In genomic region chrX:1599791-1600405, GRCh38 we compare ENCODE assay signal across 22 cellular contexts. TPM values are rescaled to one million over a fixed set of nuclear protein-coding genes. Genes with fewer than 3 reads are reported as not detected.
DNase-seq lines count a peak whose midpoint lies in the region; TF ChIP-seq lines count a peak whose summit lies in the region.
"Had no signal": no experiment of that assay in that cellular context is flagged by ENCODE, and none has a peak within 500 bp of the region (broad histone marks: within the 10 kb centered on the region; RNA-seq: fewer than 3 reads in every experiment).

No MANE protein-coding gene starts in this region.

- H3K9me3 ChIP-seq in endodermal cell (ENCODE audit: control insufficient read depth, low read length) (peaks cover 5% of the 10 kb centered on the region), GM23248 (ENCODE audit: low read depth) (no peaks in the 10 kb centered on the region)
- H3K9me3 ChIP-seq: BE2C had no signal

- H2AFZ ChIP-seq in GM23248: no peak overlapping the region

- H3K4me2 ChIP-seq in GM23248 (ENCODE audit: unreplicated experiment): no peak overlapping the region

- 93 to 97% methylated on average over 12 to 36 of the region's 36 CpGs for WGBS in endodermal cell (ENCODE audit: insufficient coverage in 1 of 2, insufficient read length in 1 of 2), 2 experiments
- WGBS in GM23248 (ENCODE audit: low coverage in 1 of 2, low lambda C conversion rate in 2 of 2, missing lambda C conversion rate in 2 of 2), 2 experiments: 98 to 99% methylated on average over 28 to 34 of the region's 36 CpGs

- no peaks in the 10 kb centered on the region for H3K27me3 Mint-ChIP-seq in endodermal cell (ENCODE audit: insufficient read depth)
- no peaks in the 10 kb centered on the region for H3K27me3 Mint-ChIP-seq in Calu3 (ENCODE audit: unreplicated experiment)
- H3K27me3 Mint-ChIP-seq in endothelial cell (ENCODE audit: unreplicated experiment): peaks cover 20% of the 10 kb centered on the region

- H3K9ac ChIP-seq in endodermal cell (ENCODE audit: extremely low read depth, low read length, poor library complexity, severe bottlenecking): no peak overlapping the region
- H3K9ac ChIP-seq in GM23248: no peak overlapping the region

- H3K4me3 Mint-ChIP-seq in endodermal cell: no peak overlapping the region
- H3K4me3 Mint-ChIP-seq in Calu3 (ENCODE audit: low read depth, unreplicated experiment): no peak overlapping the region
- H3K4me3 Mint-ChIP-seq in endothelial cell (ENCODE audit: unreplicated experiment): no peak overlapping the region
- H3K4me3 Mint-ChIP-seq: CD8-positive, alpha-beta T cell had no signal

- in situ Hi-C loops in GM23248 (cut with MboI): no loop called here

- peaks cover 55% of the 10 kb centered on the region for H3K36me3 ChIP-seq in endodermal cell (ENCODE audit: control insufficient read depth, insufficient read depth, low read length)
- peaks cover 20% of the 10 kb centered on the region for H3K36me3 ChIP-seq in GM23248 (ENCODE audit: low read depth)

- DNase-seq in D341Med (ENCODE audit: low spot score) (peak; percentile 22), GM10266 (ENCODE audit: extremely low spot score) (peak; percentile 19), endodermal cell (peak; percentile 27), posterior vena cava (ENCODE audit: low spot score) (peak; percentile 57), GM23248 (no peak), Calu3 (no peak), 8988T (no peak), endothelial cell (ENCODE audit: low spot score) (no peak)
- DNase-seq: BE2C, DND-41, GDM1, HCEC 1CT, KBM-7, MV-4-11, NCI-H1417 treated with DMSO at 0.1 percent for 48 hours, NCI-H2029 treated with DMSO at 0.1 percent for 48 hours, NCI-H2171 treated with DMSO at 0.1 percent for 48 hours, NCI-H446 treated with DMSO at 0.1 percent for 48 hours, NCI-H774, PC-3, SW 1271 had no signal

- peaks cover 67% of the 10 kb centered on the region for H3K79me2 ChIP-seq in GM23248 (ENCODE audit: insufficient read depth)

- CTCF ChIA-PET in Calu3 (lab: Charles Lee): no interaction called here

- H3K9me2 ChIP-seq in GM23248 (ENCODE audit: insufficient read depth): no peaks in the 10 kb centered on the region

- H3K4me1 ChIP-seq in endodermal cell (ENCODE audit: control insufficient read depth, insufficient read depth, low read length) (no peaks in the 10 kb centered on the region), GM23248 (ENCODE audit: insufficient read depth) (no peaks in the 10 kb centered on the region)
- H3K4me1 ChIP-seq: BE2C had no signal

- H3K9me3 Mint-ChIP-seq in endodermal cell (no peaks in the 10 kb centered on the region), Calu3 (ENCODE audit: low read depth, unreplicated experiment) (no peaks in the 10 kb centered on the region), endothelial cell (ENCODE audit: unreplicated experiment) (peaks cover 9% of the 10 kb centered on the region)
- H3K9me3 Mint-ChIP-seq: CD8-positive, alpha-beta T cell had no signal

- no peak overlapping the region for H3K27ac ChIP-seq in endodermal cell (ENCODE audit: low read depth, low read length)
- no peak overlapping the region for H3K27ac ChIP-seq in GM23248

- H3K36me3 Mint-ChIP-seq in endodermal cell (ENCODE audit: low read depth): peaks cover 76% of the 10 kb centered on the region
- H3K36me3 Mint-ChIP-seq in Calu3 (ENCODE audit: insufficient read depth, unreplicated experiment): peaks cover 45% of the 10 kb centered on the region
- H3K36me3 Mint-ChIP-seq in endothelial cell (ENCODE audit: low read depth, unreplicated experiment): peaks cover 40% of the 10 kb centered on the region

- BruUV-seq in Calu3 (replicated peaks; lab: Mats Ljungman, UMichigan): no TSS peak

- H3F3A ChIP-seq in GM23248 (ENCODE audit: insufficient read depth): no peaks in the 10 kb centered on the region

- H3K27ac Mint-ChIP-seq in endodermal cell (no peak overlapping the region), Calu3 (ENCODE audit: unreplicated experiment) (no peak overlapping the region), endothelial cell (ENCODE audit: unreplicated experiment) (no peak overlapping the region)
- H3K27ac Mint-ChIP-seq: CD8-positive, alpha-beta T cell had no signal

- H3K4me1 Mint-ChIP-seq in endodermal cell: no peaks in the 10 kb centered on the region
- no peaks in the 10 kb centered on the region for H3K4me1 Mint-ChIP-seq in Calu3 (ENCODE audit: low read depth, unreplicated experiment)
- H3K4me1 Mint-ChIP-seq in endothelial cell (ENCODE audit: unreplicated experiment): no peaks in the 10 kb centered on the region

- no peak for TF ChIP-seq CTCF in GM10266 (IDR thresholded peaks at IDR 0.05; ENCODE audit: control insufficient read depth, insufficient read depth, low read depth, missing control alignments)
- no peak for TF ChIP-seq CTCF in endodermal cell (conservative IDR thresholded peaks at IDR 0.05)
- no peak for TF ChIP-seq CTCF in Calu3 (IDR thresholded peaks at IDR 0.05; ENCODE audit: unreplicated experiment)
- no peak for TF ChIP-seq CTCF in endothelial cell (IDR thresholded peaks at IDR 0.05; ENCODE audit: unreplicated experiment)

- H4K20me1 ChIP-seq in GM23248 (ENCODE audit: insufficient read depth): no peaks in the 10 kb centered on the region

- intact Hi-C loops in posterior vena cava (cut with DNase I) (loop anchor here in 1 of 2 donors (10.0 kb wide), 1 partner anchor 145 kb away; the partner anchor contains the start of gene ASMTL), Calu3 (cut with micrococcal nuclease; ENCODE audit: unreplicated experiment) (no loop called here)

- H3K27me3 ChIP-seq in endodermal cell (ENCODE audit: control insufficient read depth, insufficient read depth, low read length, poor library complexity, severe bottlenecking) (no peaks in the 10 kb centered on the region), GM23248 (replicated peaks; ENCODE audit: insufficient read depth) (no peaks in the 10 kb centered on the region)
- H3K27me3 ChIP-seq: BE2C had no signal

- H3K4me3 ChIP-seq in endodermal cell (ENCODE audit: low read length) (no peak overlapping the region), GM23248 (no peak overlapping the region)

RNA-seq across cellular contexts. Expression of gene AKAP17A, which starts 8.5 kb away (rescaled TPM):
- 10 to 100 TPM; 42.2 to 50.9 TPM for total RNA-seq in endodermal cell
- polyA plus RNA-seq in endodermal cell (2013, experiment 1 of 2): 50.4 TPM
- polyA plus RNA-seq in endodermal cell (2013, experiment 2 of 2): 42.1 TPM
- 10 to 100 TPM; 20.8 to 23.0 TPM for total RNA-seq in posterior vena cava
- 21.8 and 23.3 TPM in 2 replicates for total RNA-seq in GM23248 (2014; rRNA removed; shearing (Covaris generic))
- polyA plus RNA-seq in GM23248 (2016; fragmentation: Nextera tagmentation; extraction: Ambion mirVana): 11.2 and 11.6 TPM in 2 replicates
- total RNA-seq in Calu3 (2022): 39.4 and 39.9 TPM in 2 replicates
- 25.9 TPM for total RNA-seq in endothelial cell (ENCODE audit: unreplicated experiment)

RNA-seq across cellular contexts. Expression of gene ASMT, which starts 15.0 kb away (rescaled TPM):
- total RNA-seq in endodermal cell (not detected), posterior vena cava (under 1 TPM; 0.33 to 0.97 TPM), Calu3 (2022) (not detected in 2 replicates), endothelial cell (ENCODE audit: unreplicated experiment) (0.31 TPM)
- 0.68 TPM for polyA plus RNA-seq in endodermal cell (2013, experiment 1 of 2)
- 0.83 TPM for polyA plus RNA-seq in endodermal cell (2013, experiment 2 of 2)
- not detected in 2 replicates for total RNA-seq in GM23248 (2014; rRNA removed; shearing (Covaris generic))
- polyA plus RNA-seq in GM23248 (2016; fragmentation: Nextera tagmentation; extraction: Ambion mirVana): not detected in 2 replicates
- total RNA-seq: PC-3 had no signal

Comparison
In these comparisons a context has a peak if more than half of its experiments do, and no peak if none do; other contexts are left out.
1. DNase-seq: peak in D341Med (single experiment), GM10266 (single experiment), endodermal cell (single experiment) and posterior vena cava (single experiment); none in GM23248 (single experiment), Calu3 (single experiment), 8988T (single experiment) and endothelial cell (single experiment).